ENCODE assay signal across 8 cellular contexts in the genomic region with DNA sequence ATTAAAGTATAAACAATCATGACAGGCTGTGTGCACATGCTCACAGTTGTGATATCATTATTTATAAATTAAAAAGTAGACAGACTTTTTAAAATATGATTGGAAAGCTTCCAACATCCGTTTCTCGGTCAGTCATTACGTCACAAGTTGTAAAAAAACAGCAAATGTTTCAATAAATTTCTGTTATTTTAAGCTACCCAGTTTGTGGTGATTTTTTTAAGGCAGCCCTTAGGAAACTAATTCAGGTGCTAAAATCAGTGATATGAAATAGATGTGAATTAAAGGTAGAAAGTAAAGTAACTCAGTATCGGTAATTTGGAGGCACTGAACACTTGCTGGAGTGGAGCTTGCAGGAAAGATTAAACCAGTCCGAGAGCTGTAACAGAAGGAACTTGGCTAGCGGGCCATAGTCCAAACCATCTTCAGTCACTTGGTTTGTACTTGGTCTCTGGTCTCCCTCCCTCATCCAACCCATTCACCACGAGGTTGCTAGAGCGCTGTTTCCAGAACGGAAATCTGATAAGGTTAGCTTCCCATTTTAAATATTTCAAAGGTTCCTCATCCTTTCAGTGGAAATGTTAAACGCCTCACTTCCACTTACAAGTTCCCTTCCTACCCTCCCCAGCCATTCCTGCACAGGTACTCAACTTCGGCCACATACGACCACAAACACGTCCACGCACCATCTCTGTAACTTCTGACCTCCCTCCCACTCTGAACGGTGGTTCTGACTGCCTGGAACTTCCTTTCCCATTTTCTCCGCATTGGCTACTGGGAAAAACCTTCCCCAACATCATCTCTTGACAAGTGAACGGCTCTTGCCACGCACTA. TPM values are rescaled to one million over a fixed set of nuclear protein-coding genes. Genes with fewer than 3 reads are reported as not detected.
DNase-seq lines count a peak whose midpoint lies in the region; ATAC-seq, FAIRE-seq and TF ChIP-seq lines count a peak whose summit lies in the region.

No MANE protein-coding gene starts in this region.

- peak; percentile 40 to 58 for ATAC-seq in A549
- ATAC-seq in HG02943 (IDR thresholded peaks at IDR 0.05; ENCODE audit: low read depth, unreplicated experiment) = peak; percentile 5
- no peak for ATAC-seq in esophagus mucosa

- peak overlapping the region; percentile 78 for H3K4me2 ChIP-seq in A549

- no peaks in the 10 kb centered on the region for H3K9me3 ChIP-seq in A549
- H3K9me3 ChIP-seq in breast epithelium = no peaks in the 10 kb centered on the region

- peak; percentile 4 to 29 for DNase-seq in A549 (ENCODE audit: low read depth in 1 of 2, low spot score in 1 of 2)
- peak; percentile 78 for DNase-seq in RKO (ENCODE audit: low spot score)
- peak in 1 of 2 donors; percentile 19 for DNase-seq in breast epithelium (ENCODE audit: low spot score in 2 of 2)
- peak; percentile 59 for DNase-seq in islet precursor cell
- peak; percentile 9 to 25 for DNase-seq in stimulated activated CD4-positive, alpha-beta T cell treated with anti-CD3 and anti-CD28 coated beads, Interleukin-2, amount 100 ng/mL, for 24 hours

- no peak for TF ChIP-seq POLR2A in A549 (IDR thresholded peaks at IDR 0.05; ENCODE audit: low read length)
- no peak for TF ChIP-seq POLR2A in breast epithelium (IDR thresholded peaks at IDR 0.05)

- 2% methylated on average over 18 of the region's 18 CpGs for WGBS in A549 (ENCODE audit: missing lambda C conversion rate)

- TF ChIP-seq RAD21 in A549 (conservative IDR thresholded peaks at IDR 0.05 in 1 of 2, IDR thresholded peaks at IDR 0.05 in 1 of 2) = no peak

- intact Hi-C loops in breast epithelium (cut with DNase I; ENCODE audit: low total_unique reads) = no loop called here

- H3K27ac ChIP-seq in A549 (peak overlapping the region; percentile 80 to 91), breast epithelium (peak overlapping the region; percentile 97)

- H3K4me3 ChIP-seq in A549 (peak overlapping the region; percentile 69), GM08714 (ENCODE audit: low read length) (peak overlapping the region; percentile 91), breast epithelium (peak overlapping the region; percentile 79 to 81 (median 81))

- H3K36me3 ChIP-seq in breast epithelium = no peaks in the 10 kb centered on the region

- H3K4me1 ChIP-seq in A549 = peaks cover 14% of the 10 kb centered on the region
- H3K4me1 ChIP-seq in breast epithelium = peaks cover 0 to 8% of the 10 kb centered on the region in 2 donors

- CTCF ChIA-PET in A549 (lab: Yijun Ruan, JAX) = interaction anchor here (1.0 to 2.5 kb wide), 2 partner anchors 10 to 12 kb away, joined by 3 to 15 read pairs; no protein-coding TSS in a partner anchor

- TF ChIP-seq CTCF in A549 (IDR thresholded peaks at IDR 0.05) (no peak), breast epithelium (IDR thresholded peaks at IDR 0.05) (no peak)

- H3K27me3 ChIP-seq in breast epithelium = no peaks in the 10 kb centered on the region

- POLR2A ChIA-PET in A549 (lab: Yijun Ruan, JAX) = interaction anchor here (1.5 kb wide), 1 partner anchor 144 kb away, joined by 5 read pairs; the partner anchor contains the start of gene RASA1

- TF ChIP-seq EP300 in A549 (IDR thresholded peaks at IDR 0.05) = no peak

- FAIRE-seq in A549 (lab: Jason Lieb, UNC) = no peak

TF ChIP-seq in A549, 52 proteins besides CTCF, POLR2A, EP300 and RAD21:
- TF ChIP-seq SMC3 (IDR thresholded peaks at IDR 0.05) (no peak), CBX2 (IDR thresholded peaks at IDR 0.05; ENCODE audit: borderline replicate concordance, low read depth) (no peak), FOSB (CRISPR knock-in tag; IDR thresholded peaks at IDR 0.05) (no peak), HOXB5 (CRISPR knock-in tag; IDR thresholded peaks at IDR 0.05) (no peak), ESRRA (IDR thresholded peaks at IDR 0.05; ENCODE audit: borderline replicate concordance, low read length) (no peak), RFX5 (IDR thresholded peaks at IDR 0.05) (no peak), POLR2AphosphoS2 (conservative IDR thresholded peaks at IDR 0.05; ENCODE audit: low read length) (no peak), RARB (CRISPR knock-in tag; IDR thresholded peaks at IDR 0.05) (no peak), GATA3 (IDR thresholded peaks at IDR 0.05; ENCODE audit: borderline replicate concordance) (no peak), TP53 (CRISPR knock-in tag; IDR thresholded peaks at IDR 0.05) (no peak), HDAC2 (IDR thresholded peaks at IDR 0.05) (no peak), CBX8 (IDR thresholded peaks at IDR 0.05) (no peak)
- TF ChIP-seq, protein P1, sequence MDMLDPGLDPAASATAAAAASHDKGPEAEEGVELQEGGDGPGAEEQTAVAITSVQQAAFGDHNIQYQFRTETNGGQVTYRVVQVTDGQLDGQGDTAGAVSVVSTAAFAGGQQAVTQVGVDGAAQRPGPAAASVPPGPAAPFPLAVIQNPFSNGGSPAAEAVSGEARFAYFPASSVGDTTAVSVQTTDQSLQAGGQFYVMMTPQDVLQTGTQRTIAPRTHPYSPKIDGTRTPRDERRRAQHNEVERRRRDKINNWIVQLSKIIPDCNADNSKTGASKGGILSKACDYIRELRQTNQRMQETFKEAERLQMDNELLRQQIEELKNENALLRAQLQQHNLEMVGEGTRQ (IDR thresholded peaks at IDR 0.05) = no peak

RNA-seq across cellular contexts. Expression of gene CCNH, which starts 0.9 kb away (rescaled TPM):
- polyA plus RNA-seq in A549 (2011; rRNA removed) = 64.8 and 85.1 TPM in 2 replicates
- polyA plus RNA-seq in A549 (2012; cell fraction: cytosol; rRNA removed) = 34.1 and 35.4 TPM in 2 replicates
- polyA plus RNA-seq in A549 (2012; cell fraction: nucleus; rRNA removed) = 17.6 and 25.1 TPM in 2 replicates
- 72.9 to 79.7 TPM (median 74.1 TPM) in 3 replicates for polyA plus RNA-seq in A549 (2017; fragmentation: RNase III; extraction: RNeasy Plus Mini Kit Qiagen cat#74134 plus additional on column Dnase treatment)
- 69.6 and 87.6 TPM in 2 replicates for polyA minus RNA-seq in A549 (2011; rRNA and poly(A)+ RNA removed)
- total RNA-seq in breast epithelium = 100 to 1,000 TPM; 146 to 211 (median 174) TPM
- total RNA-seq in esophagus mucosa = 22.5 TPM
